19 cellular contexts compared by ENCODE assay signal in genomic region chr1:38819516-38819915, GRCh38.
"Had no signal": no experiment of that assay in that cellular context is flagged by ENCODE, and none has a peak within 500 bp of the region (broad histone marks: within the 10 kb centered on the region; RNA-seq: fewer than 3 reads in every experiment).

No MANE protein-coding gene starts in this region.

- H3K4me3 ChIP-seq: gastroesophageal sphincter, lung, ovary, right atrium auricular region, thoracic aorta, transverse colon had no signal

- DNase-seq: effector memory CD4-positive, alpha-beta T cell; immature natural killer cell; left ventricle myocardium superior; mesenchymal stem cell; naive thymus-derived CD8-positive, alpha-beta T cell; ovary; small intestine; stimulated activated CD4-positive, alpha-beta T cell treated with anti-CD3 and anti-CD28 coated beads, Interleukin-12 subunit alpha, Interleukin-12 subunit beta, amount 100 ng/mL, for 4 hours; stimulated activated naive CD4-positive, alpha-beta T cell; stomach; substantia nigra; transverse colon had no signal

- ATAC-seq: esophagus mucosa; gastroesophageal sphincter; left ventricle myocardium superior; naive thymus-derived CD8-positive, alpha-beta T cell had no signal

- H3K27me3 ChIP-seq: ovary had no signal

- FAIRE-seq: endometrium, keratinocyte, small intestine had no signal

- H3K27ac Mint-ChIP-seq: immature natural killer cell; naive thymus-derived CD8-positive, alpha-beta T cell had no signal

- H3K36me3 ChIP-seq: gastroesophageal sphincter, ovary, right atrium auricular region, stomach, thoracic aorta, transverse colon had no signal

- H3K27ac ChIP-seq: gastroesophageal sphincter, ovary, right atrium auricular region, stomach, thoracic aorta, transverse colon had no signal

- H3K9me3 ChIP-seq: ovary, thoracic aorta, transverse colon had no signal
